ENCODE assay signal across 8 cellular contexts in the genomic region with DNA sequence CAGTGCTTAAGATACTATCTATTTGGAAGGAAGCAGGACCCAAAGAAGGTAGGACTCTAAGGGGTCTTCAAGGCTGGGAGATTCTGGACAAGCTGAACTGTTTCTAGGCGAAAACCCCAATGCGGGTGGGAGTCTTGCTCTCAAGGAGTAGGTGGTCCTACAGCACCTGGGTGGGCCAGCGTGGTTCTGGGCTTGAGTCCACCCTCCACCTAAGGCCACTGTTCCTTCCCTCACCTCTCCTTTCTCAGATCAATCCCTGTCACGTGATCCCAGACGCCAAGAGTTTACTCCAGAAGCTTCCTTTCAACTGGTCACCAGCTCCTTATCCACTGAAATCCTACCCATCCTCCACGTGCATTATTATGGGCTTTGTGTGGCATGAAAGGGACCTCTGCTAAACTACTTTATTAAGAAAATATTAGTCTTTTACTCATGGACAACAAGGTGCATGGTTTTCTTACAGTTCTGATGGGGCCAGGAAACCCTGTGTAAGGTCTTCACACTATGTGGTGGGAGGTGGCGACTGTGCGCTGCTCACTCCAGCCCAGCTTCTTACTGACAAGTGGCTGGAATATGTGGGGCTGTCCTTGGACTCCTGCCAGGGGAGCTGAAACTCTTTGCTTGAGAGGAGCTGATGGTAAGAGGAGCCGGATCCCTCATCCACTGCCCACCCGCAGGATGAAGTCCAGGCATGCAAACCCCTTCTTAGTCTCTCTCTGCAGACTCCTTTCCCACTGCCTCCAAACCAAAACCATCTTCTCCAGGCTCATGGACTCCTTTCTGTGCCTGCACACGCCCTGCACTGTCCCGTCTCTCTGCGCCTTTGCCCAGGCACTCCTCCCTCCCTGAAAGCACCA. TPM values are rescaled to one million over a fixed set of nuclear protein-coding genes. Genes with fewer than 3 reads are reported as not detected.
A peak's percentile ranks its signal among the peaks of the same experiment; 100 is the strongest.
DNase-seq lines count a peak whose midpoint lies in the region; ATAC-seq and TF ChIP-seq lines count a peak whose summit lies in the region.

No MANE protein-coding gene starts in this region.

- no peaks in the 10 kb centered on the region for H3K9me3 ChIP-seq in osteoblast (ENCODE audit: low read depth, low read length)

- H3K4me1 ChIP-seq in osteoblast (ENCODE audit: insufficient read depth, low read length): peaks cover 19% of the 10 kb centered on the region

- H4K20me1 ChIP-seq in osteoblast (ENCODE audit: insufficient read depth, low read length): peaks cover 20% of the 10 kb centered on the region

- H3K4me3 ChIP-seq in WI38 (ENCODE audit: low read depth, low read length) (peak overlapping the region; percentile 68), foreskin fibroblast (ENCODE audit: low read depth in 1 of 2, low read length in 2 of 2) (peak overlapping the region; percentile 60 to 84), osteoblast (ENCODE audit: insufficient read depth, low read length) (peak overlapping the region; percentile 79)

- H3K4me2 ChIP-seq in osteoblast (ENCODE audit: insufficient read depth, low read length): peak overlapping the region; percentile 92

- H2AFZ ChIP-seq in osteoblast (ENCODE audit: low read length): peak overlapping the region; percentile 47

- DNase-seq in Ammon's horn (ENCODE audit: low spot score) (peak; percentile 56), HS-5 (ENCODE audit: low read depth) (peak; percentile 26), foreskin fibroblast (peak; percentile 75 to 88), osteoblast (ENCODE audit: insufficient read length, low spot score, missing footprints) (peak; percentile 87), NCI-H187 (lab: John Stamatoyannopoulos, UW) (no peak), NCI-H2171 (lab: John Stamatoyannopoulos, UW) (no peak)

- peaks cover 14% of the 10 kb centered on the region for H3K27me3 ChIP-seq in osteoblast (ENCODE audit: insufficient read depth, low read length)

- peaks cover 27% of the 10 kb centered on the region for H3K79me2 ChIP-seq in osteoblast (ENCODE audit: insufficient read depth, low read length)

- ATAC-seq in HG03469 (IDR thresholded peaks at IDR 0.05; ENCODE audit: unreplicated experiment): no peak

- no peak overlapping the region for H3K27ac ChIP-seq in osteoblast (ENCODE audit: low read depth, low read length)

- H3K36me3 ChIP-seq in osteoblast (ENCODE audit: insufficient read depth, low read length): peaks cover 32% of the 10 kb centered on the region

- no peak for TF ChIP-seq CTCF in WI38 (IDR thresholded peaks at IDR 0.05; ENCODE audit: low read depth, low read length)
- TF ChIP-seq CTCF in foreskin fibroblast (IDR thresholded peaks at IDR 0.05; ENCODE audit: low read depth, low read length): no peak
- TF ChIP-seq CTCF in osteoblast (IDR thresholded peaks at IDR 0.05; ENCODE audit: extremely low read depth, low read depth, low read length): no peak

RNA-seq across cellular contexts. Expression of gene ZNF746, which starts 1.6 kb away (rescaled TPM):
- total RNA-seq in osteoblast: 22.1 and 23.6 TPM in 2 replicates

RNA-seq across cellular contexts. Expression of gene ZNF777, which starts 35.2 kb away (rescaled TPM):
- total RNA-seq in osteoblast: 7.6 and 8.0 TPM in 2 replicates

Comparison
In these comparisons a context has a peak if more than half of its experiments do, and no peak if none do; other contexts are left out.
1. DNase-seq: peak in Ammon's horn (single experiment), HS-5 (single experiment), foreskin fibroblast (2 of 2) and osteoblast (single experiment); none in NCI-H187 (0 of 2) and NCI-H2171 (single experiment).
2. Peak in every context shown above with its lines, with median percentiles within 50 percentile points of each other: H3K4me3 ChIP-seq.